8 cellular contexts compared by ENCODE assay signal in genomic region chr6:10633216-10633615, GRCh38.
DNase-seq lines count a peak whose midpoint lies in the region; ATAC-seq, FAIRE-seq and TF ChIP-seq lines count a peak whose summit lies in the region.

No MANE protein-coding gene starts in this region.

- peak overlapping the region; percentile 75 for H3K4me2 ChIP-seq in keratinocyte (ENCODE audit: control insufficient read depth, extremely low read depth, insufficient read depth, low read depth, low read length)

- no peak for TF ChIP-seq CTCF in AG09309 (IDR thresholded peaks at IDR 0.05; ENCODE audit: control insufficient read depth, insufficient read depth, low read depth, low read length, missing control alignments)
- TF ChIP-seq CTCF in keratinocyte (optimal IDR thresholded peaks at IDR 0.05 in 1 of 3, IDR thresholded peaks at IDR 0.05 in 1 of 3, conservative IDR thresholded peaks at IDR 0.05 in 1 of 3; ENCODE audit: extremely low read depth in 1 of 3, insufficient read depth in 2 of 3, low read length in 3 of 3): no peak

- CTCF ChIA-PET in HEK293T (lab: Yijun Ruan, JAX): no interaction called here

- H3K36me3 ChIP-seq in SJSA1 (no peaks in the 10 kb centered on the region), keratinocyte (ENCODE audit: control insufficient read depth in 2 of 2, extremely low read depth in 1 of 2, insufficient read depth in 2 of 2, low read length in 2 of 2) (peaks cover 0 to 2% of the 10 kb centered on the region in 2 experiments)

- dilution Hi-C loops in keratinocyte (cut with MboI; ENCODE audit: extremely low pct_ligation_motif_present, low sequenced_read_pairs): no loop called here

- H3K9me1 ChIP-seq in keratinocyte (ENCODE audit: control insufficient read depth, extremely low read depth, insufficient read depth, low read length): no peaks in the 10 kb centered on the region

- peak; percentile 99 for ATAC-seq in GM19043 (IDR thresholded peaks at IDR 0.05; ENCODE audit: low read depth, unreplicated experiment)
- ATAC-seq in HG03108 (IDR thresholded peaks at IDR 0.05; ENCODE audit: unreplicated experiment): peak; percentile 89
- ATAC-seq in left lobe of liver: no peak

- POLR2A ChIA-PET in HEK293T (lab: Yijun Ruan, JAX): no interaction called here

- FAIRE-seq in keratinocyte (lab: Jason Lieb, UNC): peak; percentile 95

- H3K79me2 ChIP-seq in keratinocyte (ENCODE audit: control insufficient read depth, insufficient read depth, low read length): no peaks in the 10 kb centered on the region

- H3K27ac ChIP-seq in SJSA1 (peak overlapping the region; percentile 66), keratinocyte (ENCODE audit: control insufficient read depth, insufficient read depth, low read length) (peak overlapping the region; percentile 78)

- peaks cover 15% of the 10 kb centered on the region for H3K4me1 ChIP-seq in SJSA1 (replicated peaks)
- peaks cover 12% of the 10 kb centered on the region for H3K4me1 ChIP-seq in keratinocyte (ENCODE audit: control insufficient read depth, extremely low read depth, insufficient read depth, low read length)

- DNase-seq in AG09309 (ENCODE audit: low read depth) (peak; percentile 11), SJSA1 (ENCODE audit: low read depth in 1 of 2, low spot score in 2 of 2) (peak; percentile 84 to 86), keratinocyte (ENCODE audit: low read depth, low spot score) (peak; percentile 60), HEK293T (ENCODE audit: extremely low spot score) (no peak), left lobe of liver (ENCODE audit: low spot score) (no peak)
- DNase-seq in stimulated activated naive CD4-positive, alpha-beta T cell treated with Interleukin-2 at 50 U/mL for 16 hours (lab: John Stamatoyannopoulos, UW): no peak

- H3K4me3 ChIP-seq in AG09309 (ENCODE audit: control insufficient read depth, low read depth, low read length) (no peak overlapping the region), SJSA1 (no peak overlapping the region), keratinocyte (ENCODE audit: control insufficient read depth in 2 of 3, extremely low read depth in 1 of 3, insufficient read depth in 2 of 3, low read depth in 1 of 3, low read length in 3 of 3) (peak overlapping the region in 2 of 3 experiments; percentile 24 to 38)

- H3K9me3 ChIP-seq in SJSA1 (replicated peaks) (no peaks in the 10 kb centered on the region), keratinocyte (ENCODE audit: control insufficient read depth, low read depth, low read length) (no peaks in the 10 kb centered on the region)

- H4K20me1 ChIP-seq in keratinocyte (ENCODE audit: control insufficient read depth, extremely low read depth, insufficient read depth, low read length): no peaks in the 10 kb centered on the region

- H3K27me3 ChIP-seq in SJSA1 (replicated peaks) (no peaks in the 10 kb centered on the region), keratinocyte (ENCODE audit: control insufficient read depth, extremely low read depth, insufficient read depth, low read length) (no peaks in the 10 kb centered on the region)

- H2AFZ ChIP-seq in keratinocyte (ENCODE audit: control insufficient read depth, low read length): peak overlapping the region; percentile 64

- no peak overlapping the region for H3K9ac ChIP-seq in keratinocyte (ENCODE audit: control insufficient read depth, extremely low read depth, insufficient read depth, low read length)

TF ChIP-seq in HEK293T, 16 proteins besides CTCF, POLR2A, EP300 and RAD21:
- TF ChIP-seq L3MBTL2 (conservative IDR thresholded peaks at IDR 0.05) (no peak), ELF4 (IDR thresholded peaks at IDR 0.05) (no peak), SP1 (IDR thresholded peaks at IDR 0.05) (no peak), ARNT (IDR thresholded peaks at IDR 0.05) (no peak), SUZ12 (IDR thresholded peaks at IDR 0.05) (no peak), BHLHE40 (IDR thresholded peaks at IDR 0.05; ENCODE audit: borderline replicate concordance) (no peak), NFRKB (IDR thresholded peaks at IDR 0.05) (no peak), HDGF (IDR thresholded peaks at IDR 0.05; ENCODE audit: borderline replicate concordance) (no peak), FOXK2 (IDR thresholded peaks at IDR 0.05) (no peak), LEF1 (IDR thresholded peaks at IDR 0.05; ENCODE audit: borderline replicate concordance) (no peak)

Comparison
In these comparisons a context has a peak if more than half of its experiments do, and no peak if none do; other contexts are left out.
1. DNase-seq: peak in AG09309 (single experiment), SJSA1 (2 of 2) and keratinocyte (single experiment); none in HEK293T (single experiment), left lobe of liver (single experiment) and stimulated activated naive CD4-positive, alpha-beta T cell treated with Interleukin-2 at 50 U/mL for 16 hours (single experiment).
2. H3K4me3 ChIP-seq: peak in keratinocyte (2 of 3); none in AG09309 (single experiment) and SJSA1 (single experiment).